20 cellular contexts compared by ENCODE assay signal in the genomic region with DNA sequence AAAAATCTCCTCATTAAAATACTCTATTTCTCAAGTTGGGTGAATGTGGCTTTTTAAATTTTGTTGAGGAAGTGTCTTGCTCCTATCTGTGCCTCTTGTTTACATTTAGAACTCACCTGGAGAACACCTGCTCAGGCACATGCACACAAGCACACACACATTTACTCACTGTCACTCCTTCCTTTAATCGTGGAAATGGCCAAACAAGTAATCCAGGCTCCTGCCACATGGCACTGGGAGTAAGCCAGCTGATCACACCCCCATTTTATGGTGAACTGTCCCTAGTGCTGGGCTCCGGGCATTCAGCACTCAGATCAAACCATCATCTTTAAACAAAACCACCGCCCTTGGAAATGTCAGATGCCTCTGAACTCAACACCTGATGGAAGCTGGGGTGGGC.
DNase-seq lines count a peak whose midpoint lies in the region; ATAC-seq, FAIRE-seq and TF ChIP-seq lines count a peak whose summit lies in the region.
"Had no signal": no experiment of that assay in that cellular context is flagged by ENCODE, and none has a peak within 500 bp of the region (broad histone marks: within the 10 kb centered on the region; RNA-seq: fewer than 3 reads in every experiment).

No MANE protein-coding gene starts in this region.

- peak in 1 of 6 experiments; percentile 1 for TF ChIP-seq CTCF in Peyer's patch (IDR thresholded peaks at IDR 0.05)
- TF ChIP-seq CTCF in body of pancreas (IDR thresholded peaks at IDR 0.05): no peak

- FAIRE-seq in small intestine (lab: Jason Lieb, UNC): no peak
- FAIRE-seq: A549 had no signal

- 26% methylated on average over 3 of the region's 3 CpGs for WGBS in body of pancreas, 2 donors
- WGBS in small intestine, 3 donors: 12 to 71% (median 42%) methylated on average over 3 of the region's 3 CpGs

- peak; percentile 47 for ATAC-seq in body of pancreas
- ATAC-seq in HG03342 (IDR thresholded peaks at IDR 0.05; ENCODE audit: unreplicated experiment): no peak
- ATAC-seq in GM18909 (IDR thresholded peaks at IDR 0.05; ENCODE audit: poor library complexity, unreplicated experiment): no peak
- ATAC-seq: A549, HCT116 had no signal

- H3K36me3 ChIP-seq in Peyer's patch (no peaks in the 10 kb centered on the region), body of pancreas (replicated peaks in 1 of 2; ENCODE audit: insufficient read depth in 1 of 2, low read depth in 2 of 2) (no peaks in the 10 kb centered on the region), small intestine (ENCODE audit: control insufficient read depth in 2 of 2, insufficient read depth in 2 of 2, low read length in 2 of 2) (no peaks in the 10 kb centered on the region)

- H3K27ac ChIP-seq in Peyer's patch: peak overlapping the region in 3 of 4 donors; percentile 23 to 85 (median 81)
- H3K27ac ChIP-seq in body of pancreas: peak overlapping the region; percentile 28 to 91 (median 86)
- peak overlapping the region in 1 of 2 donors; percentile 15 for H3K27ac ChIP-seq in small intestine (ENCODE audit: low read depth in 1 of 2, low read length in 1 of 2)
- H3K27ac ChIP-seq: A549, C4-2B, GM23248, HL-60 had no signal

- H3K4me1 ChIP-seq in Peyer's patch (peaks cover 0 to 49% (median 5%) of the 10 kb centered on the region in 4 donors), body of pancreas (peaks cover 74% of the 10 kb centered on the region), small intestine (ENCODE audit: control insufficient read depth in 2 of 2, insufficient read depth in 1 of 2, low read depth in 1 of 2, low read length in 1 of 2) (peaks cover 5 to 20% of the 10 kb centered on the region in 2 donors)

- DNase-seq in NCI-H2029 treated with DMSO at 0.1 percent for 48 hours (lab: John Stamatoyannopoulos, UW): peak; percentile 6
- no peak for DNase-seq in NCI-H2029 (lab: John Stamatoyannopoulos, UW)
- peak in 1 of 3 donors; percentile 66 for DNase-seq in Peyer's patch
- DNase-seq in body of pancreas: peak; percentile 61 to 89 (median 78)
- peak; percentile 75 for DNase-seq in small intestine
- no peak for DNase-seq in GF-D8 (lab: John Stamatoyannopoulos, UW)
- DNase-seq: Caco-2, DND-41, GDM1, GM23248, NCI-H1048, NCI-H1694, NCI-H446 treated with DMSO at 0.1 percent for 48 hours, RPMI8226 had no signal

- H3K27me3 ChIP-seq in Peyer's patch: no peaks in the 10 kb centered on the region
- H3K27me3 ChIP-seq in body of pancreas: no peaks in the 10 kb centered on the region
- H3K27me3 ChIP-seq in small intestine (ENCODE audit: control insufficient read depth in 2 of 2, insufficient read depth in 2 of 2, low read length in 2 of 2): no peaks in the 10 kb centered on the region

- no peak overlapping the region for H3K4me3 ChIP-seq in Peyer's patch
- H3K4me3 ChIP-seq in body of pancreas: no peak overlapping the region
- no peak overlapping the region for H3K4me3 ChIP-seq in small intestine (ENCODE audit: low read depth in 1 of 2, low read length in 2 of 2)
- H3K4me3 ChIP-seq: A549, GM23248 had no signal

- no peaks in the 10 kb centered on the region for H3K9me3 ChIP-seq in Peyer's patch
- H3K9me3 ChIP-seq in body of pancreas: no peaks in the 10 kb centered on the region
- no peaks in the 10 kb centered on the region for H3K9me3 ChIP-seq in small intestine (ENCODE audit: control insufficient read depth, low read depth)
- H3K9me3 ChIP-seq: A549, Caco-2 had no signal

- intact Hi-C loops in body of pancreas (cut with DNase I): no loop called here

- TF ChIP-seq POLR2A in Peyer's patch (IDR thresholded peaks at IDR 0.05) (no peak), body of pancreas (IDR thresholded peaks at IDR 0.05) (no peak)

Comparison
In these comparisons a context has a peak if more than half of its experiments do, and no peak if none do; other contexts are left out.
1. DNase-seq: peak in NCI-H2029 treated with DMSO at 0.1 percent for 48 hours (single experiment), body of pancreas (4 of 4) and small intestine (single experiment); none in NCI-H2029 (single experiment) and GF-D8 (single experiment).